Comparison of ENCODE assay signal across 1 cellular context in the genomic region with DNA sequence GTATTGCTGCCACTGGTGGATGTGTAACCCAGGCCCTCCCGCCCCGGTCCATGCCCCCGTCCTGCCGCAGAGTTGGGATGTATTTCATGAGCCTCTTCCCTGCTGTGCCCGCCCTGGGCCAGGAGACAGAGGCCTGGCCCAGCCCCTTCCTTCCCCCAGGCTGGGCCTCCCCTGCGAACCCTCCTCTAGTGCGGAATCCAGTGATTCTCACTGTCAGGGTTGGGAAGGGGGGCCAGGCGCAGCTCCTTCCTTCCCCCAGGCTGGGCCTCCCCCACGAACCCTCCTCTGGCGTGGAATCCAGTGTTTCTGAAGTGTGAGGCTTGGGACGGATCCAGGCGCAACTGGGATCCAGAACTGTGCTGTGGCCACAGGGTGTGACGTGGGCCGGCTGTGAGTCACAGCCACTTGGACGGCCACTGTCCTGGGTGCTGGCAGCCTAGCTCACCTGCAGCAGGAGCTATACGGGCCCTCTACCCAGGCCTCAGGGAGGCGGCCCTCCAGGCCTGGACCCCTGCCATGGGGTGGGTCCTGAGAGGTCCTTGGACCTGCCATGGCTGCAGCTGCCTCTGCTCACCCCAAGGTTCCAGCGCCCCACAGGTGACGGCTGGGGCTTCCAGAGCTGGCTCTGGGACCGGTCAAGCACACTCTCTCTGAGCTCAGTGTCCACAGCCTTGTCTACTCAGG.
TF ChIP-seq lines count a peak whose summit lies in the region.

No MANE protein-coding gene starts in this region.

TF ChIP-seq in HepG2, 621 proteins besides CTCF, POLR2A, EP300 and RAD21:
- TF ChIP-seq JDP2 (CRISPR knock-in tag; IDR thresholded peaks at IDR 0.05; ENCODE audit: borderline replicate concordance) (no peak), CREB1 (IDR thresholded peaks at IDR 0.05) (peak; percentile 54; the same call in 1 of the 2 replicates), CREB1 (CRISPR knock-in tag; IDR thresholded peaks at IDR 0.05) (no peak)
- TF ChIP-seq, protein P1, sequence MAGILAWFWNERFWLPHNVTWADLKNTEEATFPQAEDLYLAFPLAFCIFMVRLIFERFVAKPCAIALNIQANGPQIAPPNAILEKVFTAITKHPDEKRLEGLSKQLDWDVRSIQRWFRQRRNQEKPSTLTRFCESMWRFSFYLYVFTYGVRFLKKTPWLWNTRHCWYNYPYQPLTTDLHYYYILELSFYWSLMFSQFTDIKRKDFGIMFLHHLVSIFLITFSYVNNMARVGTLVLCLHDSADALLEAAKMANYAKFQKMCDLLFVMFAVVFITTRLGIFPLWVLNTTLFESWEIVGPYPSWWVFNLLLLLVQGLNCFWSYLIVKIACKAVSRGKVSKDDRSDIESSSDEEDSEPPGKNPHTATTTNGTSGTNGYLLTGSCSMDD (CRISPR knock-in tag; IDR thresholded peaks at IDR 0.05), result no peak
TF ChIP-seq in HepG2: peak in this region for 1.
